22 cellular contexts compared by ENCODE assay signal in the genomic region with DNA sequence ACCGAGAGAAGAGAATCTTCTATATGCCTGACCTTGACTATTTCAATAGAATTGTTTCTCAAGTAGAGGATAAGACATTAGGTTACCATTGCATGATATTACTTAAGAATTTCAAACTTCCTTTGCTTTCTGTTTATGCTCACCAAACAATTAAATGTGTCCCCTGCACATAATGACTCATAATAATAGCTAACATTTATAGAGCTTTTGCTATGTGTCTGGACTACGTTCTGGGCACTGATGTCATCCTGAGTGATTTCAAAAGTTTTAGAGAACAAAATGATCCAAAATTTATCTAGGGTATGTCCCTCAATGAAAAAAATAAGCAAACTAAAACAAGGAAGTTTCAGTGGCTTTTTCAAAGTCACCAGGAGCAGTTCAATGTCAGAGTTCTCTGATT. TPM values are rescaled to one million over a fixed set of nuclear protein-coding genes. Genes with fewer than 3 reads are reported as not detected.
A peak's percentile ranks its signal among the peaks of the same experiment; 100 is the strongest.
DNase-seq lines count a peak whose midpoint lies in the region; ATAC-seq, FAIRE-seq and TF ChIP-seq lines count a peak whose summit lies in the region.
"Had no signal": no experiment of that assay in that cellular context is flagged by ENCODE, and none has a peak within 500 bp of the region (broad histone marks: within the 10 kb centered on the region; RNA-seq: fewer than 3 reads in every experiment).

No MANE protein-coding gene starts in this region.

- peak overlapping the region in 1 of 3 donors; percentile 2 for H3K27ac ChIP-seq in right lobe of liver
- H3K27ac ChIP-seq in HepG2 (ENCODE audit: extremely low read length, insufficient read depth, low read length): no peak overlapping the region
- H3K27ac ChIP-seq: SK-N-MC had no signal

- H3K4me2 ChIP-seq in HepG2 (ENCODE audit: low read depth, low read length): no peak overlapping the region

- BruUV-seq in HepG2 (replicated peaks; lab: Mats Ljungman, UMichigan): no TSS peak

- in situ Hi-C loops in HepG2 (cut with HindIII; ENCODE audit: extremely low pct_ligation_motif_present, low pct_unique_long_range_greater_than_20kb): no loop called here
- in situ Hi-C loops in KBM-7 (cut with MboI; ENCODE audit: low pct_unique_long_range_greater_than_20kb, low sequenced_read_pairs): no loop called here

- no peaks in the 10 kb centered on the region for H3K36me3 ChIP-seq in right lobe of liver
- no peaks in the 10 kb centered on the region for H3K36me3 ChIP-seq in HepG2 (replicated peaks in 1 of 2; ENCODE audit: control insufficient read depth in 1 of 2, insufficient read depth in 2 of 2, low read length in 2 of 2)
- no peaks in the 10 kb centered on the region for H3K36me3 ChIP-seq in adipocyte (ENCODE audit: control insufficient read depth, insufficient read depth, low read length, severe bottlenecking)

- no peak for DNase-seq in right lobe of liver
- DNase-seq in HepG2 (ENCODE audit: low spot score): no peak
- no peak for DNase-seq in adipocyte (ENCODE audit: low read depth)
- DNase-seq in iris pigment epithelial cell (ENCODE audit: low read depth): peak; percentile 1
- no peak for DNase-seq in KBM-7
- no peak for DNase-seq in DMS79 treated with DMSO at 0.1 percent for 48 hours (lab: John Stamatoyannopoulos, UW)
- no peak for DNase-seq in NCI-H1417 treated with DMSO at 0.1 percent for 48 hours (lab: John Stamatoyannopoulos, UW)
- DNase-seq: activated CD4-positive, alpha-beta T cell treated with anti-CD3 and anti-CD28 coated beads, Interleukin-2, amount 50 U/mL, for 48 hours; activated naive CD4-positive, alpha-beta T cell; activated T-cell treated with anti-CD3 and anti-CD28 coated beads for 4 hours; anterior cingulate cortex; CD4-positive, CD25-positive, alpha-beta regulatory T cell; DMS79; endodermal cell; kidney; mesendoderm; NCI-H1436 treated with DMSO at 0.1 percent for 48 hours had no signal

- no peaks in the 10 kb centered on the region for H3K79me2 ChIP-seq in HepG2 (ENCODE audit: insufficient read depth, low read length)

- CTCF ChIA-PET in HepG2 (lab: Yijun Ruan, JAX; ENCODE audit: low intra/inter-chr PET ratio, low total read pairs): no interaction called here

- TF ChIP-seq RAD21 in HepG2 (CRISPR knock-in tag; IDR thresholded peaks at IDR 0.05): no peak

- H2AFZ ChIP-seq in HepG2 (ENCODE audit: low read length): no peak overlapping the region

- H3K9ac ChIP-seq in HepG2 (ENCODE audit: insufficient read depth, low read depth, low read length) (no peak overlapping the region), adipocyte (ENCODE audit: low read length) (peak overlapping the region; percentile 72)

- H3K4me3 ChIP-seq in right lobe of liver (no peak overlapping the region), HepG2 (replicated peaks in 1 of 3; ENCODE audit: insufficient read depth in 1 of 3, low read depth in 2 of 3, low read length in 3 of 3) (no peak overlapping the region), adipocyte (ENCODE audit: low read length) (peak overlapping the region; percentile 4)
- H3K4me3 ChIP-seq: SK-N-MC had no signal

- TF ChIP-seq EP300 in HepG2 (IDR thresholded peaks at IDR 0.05; ENCODE audit: low read depth in 2 of 2, low read length in 2 of 2): no peak
- TF ChIP-seq EP300 in HepG2 (CRISPR knock-in tag; IDR thresholded peaks at IDR 0.05; ENCODE audit: borderline replicate concordance): no peak

- no peaks in the 10 kb centered on the region for H3K27me3 ChIP-seq in right lobe of liver
- H3K27me3 ChIP-seq in HepG2 (ENCODE audit: control insufficient read depth in 1 of 2, insufficient read depth in 2 of 2, low read length in 2 of 2): no peaks in the 10 kb centered on the region
- H3K27me3 ChIP-seq in adipocyte (replicated peaks; ENCODE audit: control insufficient read depth, insufficient read depth, low read length): no peaks in the 10 kb centered on the region

- H4K20me1 ChIP-seq in HepG2 (ENCODE audit: insufficient read depth, low read length): no peaks in the 10 kb centered on the region

- TF ChIP-seq POLR2A in right lobe of liver (IDR thresholded peaks at IDR 0.05) (no peak), HepG2 (IDR thresholded peaks at IDR 0.05; ENCODE audit: insufficient read depth in 1 of 2, low read depth in 2 of 2, low read length in 2 of 2) (no peak)

- H3K9me3 ChIP-seq in right lobe of liver: no peaks in the 10 kb centered on the region
- H3K9me3 ChIP-seq in HepG2 (ENCODE audit: low read length): no peaks in the 10 kb centered on the region
- H3K9me3 ChIP-seq in adipocyte (ENCODE audit: control insufficient read depth, low read length): no peaks in the 10 kb centered on the region

- ATAC-seq in right lobe of liver: peak; percentile 15 to 90 (median 43)
- no peak for ATAC-seq in HepG2
- ATAC-seq in GM21576 (IDR thresholded peaks at IDR 0.05; ENCODE audit: unreplicated experiment): no peak
- ATAC-seq: WTC11 had no signal

- 50% methylated on average over 2 of the region's 2 CpGs for WGBS in right lobe of liver (ENCODE audit: insufficient coverage, low coverage, low lambda C conversion rate, missing lambda C conversion rate)
- 27% methylated on average over 2 of the region's 2 CpGs for WGBS in HepG2 (ENCODE audit: low lambda C conversion rate)

- POLR2A ChIA-PET in HepG2 (lab: Yijun Ruan, JAX): no interaction called here

- intact Hi-C loops in right lobe of liver (cut with DNase I) (no loop called here), HepG2 (cut with micrococcal nuclease; ENCODE audit: unreplicated experiment) (no loop called here)

- TF ChIP-seq CTCF in right lobe of liver (IDR thresholded peaks at IDR 0.05): no peak
- no peak for TF ChIP-seq CTCF in HepG2 (CRISPR knock-in tag; IDR thresholded peaks at IDR 0.05)

- H3K4me1 ChIP-seq in right lobe of liver (peaks cover 0 to 23% (median 12%) of the 10 kb centered on the region in 4 donors), HepG2 (ENCODE audit: insufficient read depth, low read length) (no peaks in the 10 kb centered on the region), adipocyte (ENCODE audit: control insufficient read depth, insufficient read depth, low read length) (peaks cover 39% of the 10 kb centered on the region)

- no peak for FAIRE-seq in HepG2 (lab: Jason Lieb, UNC)
- FAIRE-seq: H1, kidney had no signal

TF ChIP-seq in HepG2, 621 proteins besides CTCF, POLR2A, EP300 and RAD21 (continues in another document):
- TF ChIP-seq, protein P1, sequence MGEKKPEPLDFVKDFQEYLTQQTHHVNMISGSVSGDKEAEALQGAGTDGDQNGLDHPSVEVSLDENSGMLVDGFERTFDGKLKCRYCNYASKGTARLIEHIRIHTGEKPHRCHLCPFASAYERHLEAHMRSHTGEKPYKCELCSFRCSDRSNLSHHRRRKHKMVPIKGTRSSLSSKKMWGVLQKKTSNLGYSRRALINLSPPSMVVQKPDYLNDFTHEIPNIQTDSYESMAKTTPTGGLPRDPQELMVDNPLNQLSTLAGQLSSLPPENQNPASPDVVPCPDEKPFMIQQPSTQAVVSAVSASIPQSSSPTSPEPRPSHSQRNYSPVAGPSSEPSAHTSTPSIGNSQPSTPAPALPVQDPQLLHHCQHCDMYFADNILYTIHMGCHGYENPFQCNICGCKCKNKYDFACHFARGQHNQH (CRISPR knock-in tag; IDR thresholded peaks at IDR 0.05): no peak
- TF ChIP-seq ZFP36L2 (CRISPR knock-in tag; IDR thresholded peaks at IDR 0.05): no peak
- TF ChIP-seq NCOR1 (IDR thresholded peaks at IDR 0.05; ENCODE audit: borderline replicate concordance, low read length): no peak
- no peak for TF ChIP-seq AGO1 (IDR thresholded peaks at IDR 0.05; ENCODE audit: low read depth, low read length, poor library complexity, severe bottlenecking)
- TF ChIP-seq, protein P2, sequence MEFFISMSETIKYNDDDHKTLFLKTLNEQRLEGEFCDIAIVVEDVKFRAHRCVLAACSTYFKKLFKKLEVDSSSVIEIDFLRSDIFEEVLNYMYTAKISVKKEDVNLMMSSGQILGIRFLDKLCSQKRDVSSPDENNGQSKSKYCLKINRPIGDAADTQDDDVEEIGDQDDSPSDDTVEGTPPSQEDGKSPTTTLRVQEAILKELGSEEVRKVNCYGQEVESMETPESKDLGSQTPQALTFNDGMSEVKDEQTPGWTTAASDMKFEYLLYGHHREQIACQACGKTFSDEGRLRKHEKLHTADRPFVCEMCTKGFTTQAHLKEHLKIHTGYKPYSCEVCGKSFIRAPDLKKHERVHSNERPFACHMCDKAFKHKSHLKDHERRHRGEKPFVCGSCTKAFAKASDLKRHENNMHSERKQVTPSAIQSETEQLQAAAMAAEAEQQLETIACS (CRISPR knock-in tag; IDR thresholded peaks at IDR 0.05): no peak
- no peak for TF ChIP-seq KLF13 (CRISPR knock-in tag; IDR thresholded peaks at IDR 0.05)
- TF ChIP-seq SP1 (IDR thresholded peaks at IDR 0.05): no peak
- TF ChIP-seq SP1 (CRISPR knock-in tag; IDR thresholded peaks at IDR 0.05): no peak
- TF ChIP-seq ZNF839 (CRISPR knock-in tag; IDR thresholded peaks at IDR 0.05; ENCODE audit: borderline replicate concordance): no peak
- TF ChIP-seq ELF1 (CRISPR knock-in tag; IDR thresholded peaks at IDR 0.05): no peak
- no peak for TF ChIP-seq KLF15 (CRISPR knock-in tag; IDR thresholded peaks at IDR 0.05; ENCODE audit: borderline replicate concordance)
- TF ChIP-seq ZNF792 (CRISPR knock-in tag; IDR thresholded peaks at IDR 0.05): no peak
- no peak for TF ChIP-seq CCAR2 (optimal IDR thresholded peaks at IDR 0.05; ENCODE audit: low read depth, low read length)

RNA-seq across cellular contexts. Expression of a gene that starts 38.8 kb away (rescaled TPM):
- total RNA-seq in right lobe of liver (not detected), HepG2 (2016; rRNA removed; fragmentation: Illumina TruSeq; extraction: Trizol) (not detected in 2 replicates)
- not detected in 2 replicates for total RNA-seq in HepG2 (2016; cell fraction: cytosol; rRNA removed; fragmentation: Illumina TruSeq; extraction: Trizol; ENCODE audit: low read depth)
- not detected in 2 replicates for total RNA-seq in HepG2 (2016; cell fraction: insoluble cytoplasmic fraction; rRNA removed; fragmentation: Illumina TruSeq; extraction: Trizol)
- total RNA-seq in HepG2 (2016; cell fraction: membrane; rRNA removed; fragmentation: Illumina TruSeq; extraction: Trizol): not detected in 2 replicates
- not detected in 2 replicates for total RNA-seq in HepG2 (2016; cell fraction: nucleus; rRNA removed; fragmentation: Illumina TruSeq; extraction: Trizol)
- not detected in 2 replicates for polyA plus RNA-seq in HepG2 (2011; rRNA removed)
- not detected in 2 replicates for polyA plus RNA-seq in HepG2 (2011; cell fraction: cytosol; rRNA removed)
- not detected in 2 replicates for polyA plus RNA-seq in HepG2 (2011; cell fraction: nucleus; rRNA removed)
- not detected in 2 replicates for polyA plus RNA-seq in HepG2 (2012)
- not detected in 2 replicates for polyA plus RNA-seq in HepG2 (2016; cell fraction: cytosol; fragmentation: Illumina TruSeq; extraction: Trizol; ENCODE audit: low read depth)
- not detected in 2 replicates for polyA plus RNA-seq in HepG2 (2016; cell fraction: insoluble cytoplasmic fraction; fragmentation: Illumina TruSeq; extraction: Trizol; ENCODE audit: low read depth)
- not detected in 2 replicates for polyA plus RNA-seq in HepG2 (2016; cell fraction: membrane; fragmentation: Illumina TruSeq; extraction: Trizol; ENCODE audit: low read depth)
- polyA plus RNA-seq in HepG2 (2016; cell fraction: nucleus; fragmentation: Illumina TruSeq; extraction: Trizol; ENCODE audit: insufficient read depth, low read depth): not detected in 2 replicates
- polyA minus RNA-seq in HepG2 (2011; rRNA and poly(A)+ RNA removed; ENCODE audit: low replicate concordance): not detected in 2 replicates
- not detected in 2 replicates for polyA minus RNA-seq in HepG2 (2011; cell fraction: cytosol; rRNA and poly(A)+ RNA removed)
- not detected in 2 replicates for polyA minus RNA-seq in HepG2 (2011; cell fraction: nucleus; rRNA and poly(A)+ RNA removed)
- total RNA-seq: CD4-positive, CD25-positive, alpha-beta regulatory T cell; endodermal cell; H1; kidney; urinary bladder; WTC11 had no signal
- polyA plus RNA-seq: CD4-positive, CD25-positive, alpha-beta regulatory T cell; H1; urinary bladder had no signal

Comparison
In these comparisons a context has a peak if more than half of its experiments do, and no peak if none do; other contexts are left out.
1. ATAC-seq: peak in right lobe of liver (4 of 4); none in HepG2 (single experiment) and GM21576 (single experiment).